Comparison of ENCODE assay signal across 1 cellular context in genomic region chr2:159854485-159854884, GRCh38.
TF ChIP-seq lines count a peak whose summit lies in the region.

No MANE protein-coding gene starts in this region.

TF ChIP-seq in K562, 482 proteins besides CTCF, POLR2A, EP300 and RAD21:
- TF ChIP-seq, protein P1, sequence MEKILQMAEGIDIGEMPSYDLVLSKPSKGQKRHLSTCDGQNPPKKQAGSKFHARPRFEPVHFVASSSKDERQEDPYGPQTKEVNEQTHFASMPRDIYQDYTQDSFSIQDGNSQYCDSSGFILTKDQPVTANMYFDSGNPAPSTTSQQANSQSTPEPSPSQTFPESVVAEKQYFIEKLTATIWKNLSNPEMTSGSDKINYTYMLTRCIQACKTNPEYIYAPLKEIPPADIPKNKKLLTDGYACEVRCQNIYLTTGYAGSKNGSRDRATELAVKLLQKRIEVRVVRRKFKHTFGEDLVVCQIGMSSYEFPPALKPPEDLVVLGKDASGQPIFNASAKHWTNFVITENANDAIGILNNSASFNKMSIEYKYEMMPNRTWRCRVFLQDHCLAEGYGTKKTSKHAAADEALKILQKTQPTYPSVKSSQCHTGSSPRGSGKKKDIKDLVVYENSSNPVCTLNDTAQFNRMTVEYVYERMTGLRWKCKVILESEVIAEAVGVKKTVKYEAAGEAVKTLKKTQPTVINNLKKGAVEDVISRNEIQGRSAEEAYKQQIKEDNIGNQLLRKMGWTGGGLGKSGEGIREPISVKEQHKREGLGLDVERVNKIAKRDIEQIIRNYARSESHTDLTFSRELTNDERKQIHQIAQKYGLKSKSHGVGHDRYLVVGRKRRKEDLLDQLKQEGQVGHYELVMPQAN (IDR thresholded peaks at IDR 0.05; ENCODE audit: borderline replicate concordance) = no peak
- no peak for TF ChIP-seq IRF1 (CRISPR knock-in tag; IDR thresholded peaks at IDR 0.05; ENCODE audit: borderline replicate concordance)
- TF ChIP-seq HOMEZ (CRISPR knock-in tag; IDR thresholded peaks at IDR 0.05) = no peak
